Comparison of ENCODE assay signal across 1 cellular context in genomic region chr12:93569656-93570551, GRCh38.
TF ChIP-seq lines count a peak whose summit lies in the region.

No MANE protein-coding gene starts in this region.

TF ChIP-seq in HepG2, 621 proteins besides CTCF, POLR2A, EP300 and RAD21 (continued from another document):
- TF ChIP-seq SMC3 (IDR thresholded peaks at IDR 0.05; ENCODE audit: low read length) (peak; percentile 61), FOSL2 (CRISPR knock-in tag; IDR thresholded peaks at IDR 0.05) (peak; percentile 44; the same call in 1 of the 2 replicates)
